ENCODE assay signal across 1 cellular context in genomic region chr17:18258356-18259038, GRCh38.
TF ChIP-seq lines count a peak whose summit lies in the region.

FLII (minus strand) TSS chr17:18258738; CDS start chr17:18258690, 48 bp downstream.

TF ChIP-seq in HepG2, 621 proteins besides CTCF, POLR2A, EP300 and RAD21 (continued from another document and continues in another):
- peak; percentile 93 for TF ChIP-seq EED (CRISPR knock-in tag; IDR thresholded peaks at IDR 0.05)
- peak; percentile 17; the same call in 1 of the 2 replicates for TF ChIP-seq ZNF362 (CRISPR knock-in tag; IDR thresholded peaks at IDR 0.05; ENCODE audit: borderline replicate concordance)
- TF ChIP-seq SNAPC4 (CRISPR knock-in tag; IDR thresholded peaks at IDR 0.05), result no peak
- peak; percentile 73; the same call in 1 of the 2 replicates for TF ChIP-seq ZNF800 (CRISPR knock-in tag; IDR thresholded peaks at IDR 0.05)
- peak; percentile 56; the same call in 1 of the 2 replicates for TF ChIP-seq ZNF607 (CRISPR knock-in tag; IDR thresholded peaks at IDR 0.05; ENCODE audit: borderline replicate concordance)
- TF ChIP-seq, protein P1, sequence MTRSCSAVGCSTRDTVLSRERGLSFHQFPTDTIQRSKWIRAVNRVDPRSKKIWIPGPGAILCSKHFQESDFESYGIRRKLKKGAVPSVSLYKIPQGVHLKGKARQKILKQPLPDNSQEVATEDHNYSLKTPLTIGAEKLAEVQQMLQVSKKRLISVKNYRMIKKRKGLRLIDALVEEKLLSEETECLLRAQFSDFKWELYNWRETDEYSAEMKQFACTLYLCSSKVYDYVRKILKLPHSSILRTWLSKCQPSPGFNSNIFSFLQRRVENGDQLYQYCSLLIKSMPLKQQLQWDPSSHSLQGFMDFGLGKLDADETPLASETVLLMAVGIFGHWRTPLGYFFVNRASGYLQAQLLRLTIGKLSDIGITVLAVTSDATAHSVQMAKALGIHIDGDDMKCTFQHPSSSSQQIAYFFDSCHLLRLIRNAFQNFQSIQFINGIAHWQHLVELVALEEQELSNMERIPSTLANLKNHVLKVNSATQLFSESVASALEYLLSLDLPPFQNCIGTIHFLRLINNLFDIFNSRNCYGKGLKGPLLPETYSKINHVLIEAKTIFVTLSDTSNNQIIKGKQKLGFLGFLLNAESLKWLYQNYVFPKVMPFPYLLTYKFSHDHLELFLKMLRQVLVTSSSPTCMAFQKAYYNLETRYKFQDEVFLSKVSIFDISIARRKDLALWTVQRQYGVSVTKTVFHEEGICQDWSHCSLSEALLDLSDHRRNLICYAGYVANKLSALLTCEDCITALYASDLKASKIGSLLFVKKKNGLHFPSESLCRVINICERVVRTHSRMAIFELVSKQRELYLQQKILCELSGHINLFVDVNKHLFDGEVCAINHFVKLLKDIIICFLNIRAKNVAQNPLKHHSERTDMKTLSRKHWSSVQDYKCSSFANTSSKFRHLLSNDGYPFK (CRISPR knock-in tag; IDR thresholded peaks at IDR 0.05; ENCODE audit: borderline replicate concordance), result no peak
- no peak for TF ChIP-seq PAF1 (CRISPR knock-in tag; IDR thresholded peaks at IDR 0.05)
- 0 out of 2 replicates have a peak, but pooled peaks have one; percentile 22 for TF ChIP-seq SAFB2 (CRISPR knock-in tag; IDR thresholded peaks at IDR 0.05; ENCODE audit: borderline replicate concordance, low read depth)
- TF ChIP-seq KAT7 (CRISPR knock-in tag; IDR thresholded peaks at IDR 0.05; ENCODE audit: borderline replicate concordance), result peak; percentile 31; the same call in 1 of the 2 replicates
- 0 out of 2 replicates have a peak, but pooled peaks have one; percentile 43 for TF ChIP-seq FOXO1 (CRISPR knock-in tag; IDR thresholded peaks at IDR 0.05)
- peak; percentile 87 for TF ChIP-seq YEATS4 (CRISPR knock-in tag; IDR thresholded peaks at IDR 0.05; ENCODE audit: borderline replicate concordance)
- TF ChIP-seq, protein P2, sequence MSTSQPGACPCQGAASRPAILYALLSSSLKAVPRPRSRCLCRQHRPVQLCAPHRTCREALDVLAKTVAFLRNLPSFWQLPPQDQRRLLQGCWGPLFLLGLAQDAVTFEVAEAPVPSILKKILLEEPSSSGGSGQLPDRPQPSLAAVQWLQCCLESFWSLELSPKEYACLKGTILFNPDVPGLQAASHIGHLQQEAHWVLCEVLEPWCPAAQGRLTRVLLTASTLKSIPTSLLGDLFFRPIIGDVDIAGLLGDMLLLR (CRISPR knock-in tag; IDR thresholded peaks at IDR 0.05), result 0 out of 2 replicates have a peak, but pooled peaks have one; percentile 38
- TF ChIP-seq ZNF841 (CRISPR knock-in tag; IDR thresholded peaks at IDR 0.05; ENCODE audit: borderline replicate concordance), result no peak
- TF ChIP-seq SIX4 (CRISPR knock-in tag; IDR thresholded peaks at IDR 0.05), result no peak
- TF ChIP-seq PHF21A (CRISPR knock-in tag; IDR thresholded peaks at IDR 0.05), result 0 out of 2 replicates have a peak, but pooled peaks have one; percentile 2
- no peak for TF ChIP-seq ZNF614 (CRISPR knock-in tag; IDR thresholded peaks at IDR 0.05; ENCODE audit: borderline replicate concordance)
- TF ChIP-seq CENPBD1 (CRISPR knock-in tag; IDR thresholded peaks at IDR 0.05; ENCODE audit: borderline replicate concordance, low read depth), result no peak
- peak; percentile 75 for TF ChIP-seq KLF6 (CRISPR knock-in tag; IDR thresholded peaks at IDR 0.05)
- TF ChIP-seq, protein P3, sequence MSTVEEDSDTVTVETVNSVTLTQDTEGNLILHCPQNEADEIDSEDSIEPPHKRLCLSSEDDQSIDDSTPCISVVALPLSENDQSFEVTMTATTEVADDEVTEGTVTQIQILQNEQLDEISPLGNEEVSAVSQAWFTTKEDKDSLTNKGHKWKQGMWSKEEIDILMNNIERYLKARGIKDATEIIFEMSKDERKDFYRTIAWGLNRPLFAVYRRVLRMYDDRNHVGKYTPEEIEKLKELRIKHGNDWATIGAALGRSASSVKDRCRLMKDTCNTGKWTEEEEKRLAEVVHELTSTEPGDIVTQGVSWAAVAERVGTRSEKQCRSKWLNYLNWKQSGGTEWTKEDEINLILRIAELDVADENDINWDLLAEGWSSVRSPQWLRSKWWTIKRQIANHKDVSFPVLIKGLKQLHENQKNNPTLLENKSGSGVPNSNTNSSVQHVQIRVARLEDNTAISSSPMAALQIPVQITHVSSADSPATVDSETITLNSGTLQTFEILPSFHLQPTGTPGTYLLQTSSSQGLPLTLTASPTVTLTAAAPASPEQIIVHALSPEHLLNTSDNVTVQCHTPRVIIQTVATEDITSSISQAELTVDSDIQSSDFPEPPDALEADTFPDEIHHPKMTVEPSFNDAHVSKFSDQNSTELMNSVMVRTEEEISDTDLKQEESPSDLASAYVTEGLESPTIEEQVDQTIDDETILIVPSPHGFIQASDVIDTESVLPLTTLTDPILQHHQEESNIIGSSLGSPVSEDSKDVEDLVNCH (CRISPR knock-in tag; IDR thresholded peaks at IDR 0.05), result no peak
- no peak for TF ChIP-seq GATA4 (IDR thresholded peaks at IDR 0.05; ENCODE audit: borderline replicate concordance, low read depth)
- no peak for TF ChIP-seq ZBTB39 (CRISPR knock-in tag; IDR thresholded peaks at IDR 0.05)
- peak; percentile 13; the same call in 1 of the 2 replicates for TF ChIP-seq TGIF2 (CRISPR knock-in tag; IDR thresholded peaks at IDR 0.05)
- TF ChIP-seq U2AF2 (IDR thresholded peaks at IDR 0.05; ENCODE audit: low read depth, low read length), result no peak
- no peak for TF ChIP-seq MLXIP (CRISPR knock-in tag; IDR thresholded peaks at IDR 0.05; ENCODE audit: borderline replicate concordance)
- no peak for TF ChIP-seq ISL2 (CRISPR knock-in tag; IDR thresholded peaks at IDR 0.05)
- TF ChIP-seq PAXIP1 (CRISPR knock-in tag; conservative IDR thresholded peaks at IDR 0.05), result 0 out of 2 replicates have a peak, but pooled peaks have one; percentile 28
- TF ChIP-seq ZNF225 (CRISPR knock-in tag; IDR thresholded peaks at IDR 0.05), result no peak
- TF ChIP-seq ZBTB42 (CRISPR knock-in tag; IDR thresholded peaks at IDR 0.05), result no peak
- TF ChIP-seq MAF1 (CRISPR knock-in tag; IDR thresholded peaks at IDR 0.05; ENCODE audit: borderline replicate concordance), result peak; percentile 62; the same call in 1 of the 2 replicates
